Comparison of ENCODE assay signal across 15 cellular contexts in the genomic region with DNA sequence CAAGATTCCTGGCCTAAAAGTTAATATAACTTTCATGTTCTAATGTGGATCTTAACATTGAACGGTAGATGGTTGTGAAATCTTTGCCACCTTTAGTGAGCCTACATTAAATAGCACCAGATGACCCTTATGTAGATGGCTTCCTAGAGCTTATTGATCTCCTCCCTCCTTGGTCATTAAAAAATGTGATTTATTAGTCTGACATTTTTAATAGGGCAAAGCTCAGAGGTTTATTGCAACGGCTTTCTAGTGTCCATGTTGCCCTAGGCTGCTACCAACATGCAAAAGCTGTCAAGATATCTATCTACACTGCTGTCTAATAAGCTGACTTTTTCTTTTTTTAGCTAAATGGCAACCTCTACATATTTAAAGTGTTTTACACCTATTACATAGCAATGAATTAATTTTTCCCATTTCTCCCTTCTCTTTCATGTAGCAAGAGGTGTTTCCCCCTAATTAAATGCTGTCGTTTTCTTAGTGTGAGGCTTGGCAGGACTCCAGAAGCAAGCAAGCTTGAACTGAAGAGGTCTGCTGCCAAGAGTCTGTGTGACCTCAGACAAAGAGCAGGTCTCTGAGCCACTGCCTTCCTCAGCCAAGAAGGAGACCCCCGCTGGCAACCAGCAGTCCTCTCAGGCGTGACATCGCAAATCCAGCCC.
DNase-seq lines count a peak whose midpoint lies in the region; ATAC-seq and TF ChIP-seq lines count a peak whose summit lies in the region.
"Had no signal": no experiment of that assay in that cellular context is flagged by ENCODE, and none has a peak within 500 bp of the region (broad histone marks: within the 10 kb centered on the region; RNA-seq: fewer than 3 reads in every experiment).

No MANE protein-coding gene starts in this region.

- H3K27me3 ChIP-seq in BLaER1: no peaks in the 10 kb centered on the region
- H3K27me3 ChIP-seq: right lobe of liver had no signal

- ATAC-seq in GM21381 (IDR thresholded peaks at IDR 0.05; ENCODE audit: unreplicated experiment): no peak
- ATAC-seq: esophagus mucosa, HepG2, right lobe of liver, T-helper 17 cell had no signal

- no peaks in the 10 kb centered on the region for H3K36me3 ChIP-seq in BLaER1
- H3K36me3 ChIP-seq: right lobe of liver had no signal

- H4K20me1 ChIP-seq in BLaER1: no peaks in the 10 kb centered on the region

- CTCF ChIA-PET in HEK293T (lab: Yijun Ruan, JAX): no interaction called here

- no peak overlapping the region for H3K27ac ChIP-seq in BLaER1
- H3K27ac ChIP-seq: right lobe of liver had no signal

- H3K9me3 ChIP-seq in BLaER1: no peaks in the 10 kb centered on the region
- H3K9me3 ChIP-seq: right lobe of liver had no signal

- DNase-seq in HEK293T (ENCODE audit: extremely low spot score) (peak; percentile 46), astrocyte of the spinal cord (ENCODE audit: low read depth, low spot score) (peak; percentile 10), kidney tubule cell (ENCODE audit: low spot score) (peak; percentile 64), HuH-7 (ENCODE audit: low spot score) (no peak), putamen (ENCODE audit: low spot score) (no peak), KG1 (lab: John Stamatoyannopoulos, UW) (no peak)
- DNase-seq: cortex of kidney, glutamatergic neuron, HFFc6, right lobe of liver, T-helper 17 cell had no signal

- in situ Hi-C loops in astrocyte of the spinal cord (cut with HindIII; ENCODE audit: low sequenced_read_pairs): no loop called here

- POLR2A ChIA-PET in HEK293T (lab: Yijun Ruan, JAX): no interaction called here

- H3K4me1 ChIP-seq in BLaER1: peaks cover 23% of the 10 kb centered on the region
- H3K4me1 ChIP-seq: right lobe of liver had no signal

- no peak for TF ChIP-seq CTCF in astrocyte of the spinal cord (IDR thresholded peaks at IDR 0.05; ENCODE audit: low read depth, low read length)

- H3K4me3 ChIP-seq in BLaER1 (no peak overlapping the region), astrocyte of the spinal cord (ENCODE audit: low read depth, low read length) (no peak overlapping the region)
- H3K4me3 ChIP-seq: right lobe of liver had no signal

- H3K4me2 ChIP-seq in BLaER1: peak overlapping the region; percentile 62

- H3K9ac ChIP-seq in BLaER1: no peak overlapping the region

TF ChIP-seq in HEK293T, 16 proteins besides CTCF, POLR2A, EP300 and RAD21:
- TF ChIP-seq TARDBP (IDR thresholded peaks at IDR 0.05) (no peak), SP1 (IDR thresholded peaks at IDR 0.05) (no peak), FOXM1 (IDR thresholded peaks at IDR 0.05; ENCODE audit: borderline replicate concordance) (no peak), L3MBTL2 (conservative IDR thresholded peaks at IDR 0.05) (no peak), CTBP1 (IDR thresholded peaks at IDR 0.05; ENCODE audit: borderline replicate concordance) (peak; percentile 51; the same call in 1 of the 2 replicates), ZNF384 (IDR thresholded peaks at IDR 0.05) (no peak)
- TF ChIP-seq, protein P1, sequence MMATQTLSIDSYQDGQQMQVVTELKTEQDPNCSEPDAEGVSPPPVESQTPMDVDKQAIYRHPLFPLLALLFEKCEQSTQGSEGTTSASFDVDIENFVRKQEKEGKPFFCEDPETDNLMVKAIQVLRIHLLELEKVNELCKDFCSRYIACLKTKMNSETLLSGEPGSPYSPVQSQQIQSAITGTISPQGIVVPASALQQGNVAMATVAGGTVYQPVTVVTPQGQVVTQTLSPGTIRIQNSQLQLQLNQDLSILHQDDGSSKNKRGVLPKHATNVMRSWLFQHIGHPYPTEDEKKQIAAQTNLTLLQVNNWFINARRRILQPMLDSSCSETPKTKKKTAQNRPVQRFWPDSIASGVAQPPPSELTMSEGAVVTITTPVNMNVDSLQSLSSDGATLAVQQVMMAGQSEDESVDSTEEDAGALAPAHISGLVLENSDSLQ (IDR thresholded peaks at IDR 0.05): peak; percentile 95

Comparison
In these comparisons a context has a peak if more than half of its experiments do, and no peak if none do; other contexts are left out.
1. DNase-seq: peak in HEK293T (single experiment), astrocyte of the spinal cord (single experiment) and kidney tubule cell (single experiment); none in HuH-7 (single experiment), putamen (single experiment) and KG1 (single experiment).